ENCODE assay signal across 8 cellular contexts in the genomic region with DNA sequence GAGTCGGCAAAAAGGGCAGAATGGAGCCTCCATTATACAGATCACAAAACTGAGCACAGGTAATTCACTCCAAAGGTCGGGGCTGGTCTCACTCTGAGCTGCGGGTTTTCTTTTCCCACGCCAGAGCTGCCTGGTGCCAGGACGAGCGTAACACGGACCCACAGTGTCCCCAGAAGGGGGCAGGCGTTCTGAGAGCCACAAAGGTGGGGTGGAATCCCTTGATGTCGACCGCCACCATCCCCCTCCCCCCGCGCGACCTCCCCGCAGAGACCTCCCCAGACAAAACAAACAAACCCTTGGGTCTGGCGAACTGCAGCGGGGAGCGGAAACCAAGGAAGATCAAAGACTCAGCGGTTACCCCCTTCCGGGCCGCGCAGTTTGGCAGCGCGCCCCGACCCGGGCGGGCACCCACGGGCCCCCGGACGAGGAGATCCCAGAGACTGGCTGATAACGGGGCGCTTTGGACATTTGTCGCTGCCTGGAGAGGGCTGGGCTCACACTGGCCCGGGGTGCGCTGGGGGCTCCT. TPM values are rescaled to one million over a fixed set of nuclear protein-coding genes. Genes with fewer than 3 reads are reported as not detected.
DNase-seq lines count a peak whose midpoint lies in the region; ATAC-seq and TF ChIP-seq lines count a peak whose summit lies in the region.

No MANE protein-coding gene starts in this region.

- H3K27ac ChIP-seq in mammary epithelial cell (ENCODE audit: insufficient read depth, low read depth, low read length), result no peak overlapping the region
- H3K27ac ChIP-seq in right lobe of liver, result no peak overlapping the region

- peak overlapping the region; percentile 99 for H3K4me2 ChIP-seq in mammary epithelial cell (ENCODE audit: insufficient read depth, low read depth, low read length)

- peaks cover 11% of the 10 kb centered on the region for H3K4me1 Mint-ChIP-seq in WTC11

- intact Hi-C loops in mammary epithelial cell (cut with micrococcal nuclease) (loop anchor here (5.0 to 10.0 kb wide), 2 partner anchors 150 to 197 kb away; partner anchors contain the start of gene CYLD), right lobe of liver (cut with DNase I) (no loop called here), posterior vena cava (cut with DNase I) (no loop called here)

- H3K4me3 Mint-ChIP-seq in WTC11, result peak overlapping the region; percentile 75

- POLR2A ChIA-PET in WTC11 (lab: Charles Lee), result no interaction called here

- TF ChIP-seq POLR2A in right lobe of liver (IDR thresholded peaks at IDR 0.05), result no peak

- H4K20me1 ChIP-seq in mammary epithelial cell (ENCODE audit: insufficient read depth, low read length), result no peaks in the 10 kb centered on the region

- CTCF ChIA-PET in WTC11 (lab: Charles Lee) (interaction anchor here (0.9 to 1.8 kb wide), 10 partner anchors 34 to 259 kb away, joined by 3 to 11 read pairs (median 4); no protein-coding TSS in a partner anchor), mammary epithelial cell (lab: Charles Lee; ENCODE audit: low non-redundant PET) (no interaction called here)

- WGBS in mammary epithelial cell (ENCODE audit: low coverage, missing lambda C conversion rate), result 100% methylated on average over 1 of the region's 34 CpGs
- 11% methylated on average over 7 of the region's 34 CpGs for WGBS in right lobe of liver (ENCODE audit: insufficient coverage, low coverage, low lambda C conversion rate, missing lambda C conversion rate)

- H3K4me3 ChIP-seq in mammary epithelial cell (replicated peaks in 1 of 3; ENCODE audit: insufficient read depth in 1 of 3, low read depth in 2 of 3, low read length in 3 of 3), result peak overlapping the region; percentile 66 to 82 (median 69)
- H3K4me3 ChIP-seq in right lobe of liver, result peak overlapping the region; percentile 62 to 71 (median 69)

- H3K27me3 ChIP-seq in mammary epithelial cell (ENCODE audit: insufficient read depth, low read length) (no peaks in the 10 kb centered on the region), right lobe of liver (no peaks in the 10 kb centered on the region)

- ATAC-seq in WTC11, result peak; percentile 9
- peak; percentile 62 to 81 (median 68) for ATAC-seq in right lobe of liver

- peak overlapping the region; percentile 12 for H3K9ac ChIP-seq in mammary epithelial cell (ENCODE audit: insufficient read depth, low read length)

- H3K27ac Mint-ChIP-seq in WTC11, result no peak overlapping the region

- TF ChIP-seq CTCF in WTC11 (IDR thresholded peaks at IDR 0.05) (no peak), mammary epithelial cell (conservative IDR thresholded peaks at IDR 0.05 in 1 of 2, IDR thresholded peaks at IDR 0.05 in 1 of 2; ENCODE audit: extremely low read depth in 1 of 2, insufficient read depth in 1 of 2, low read depth in 1 of 2, low read length in 2 of 2) (no peak), right lobe of liver (IDR thresholded peaks at IDR 0.05) (peak; percentile 12 to 41 (median 28))

- dilution Hi-C loops in mammary epithelial cell (cut with HindIII; ENCODE audit: low sequenced_read_pairs), result no loop called here

- peak overlapping the region; percentile 89 for H2AFZ ChIP-seq in mammary epithelial cell (ENCODE audit: low read depth, low read length)

- BruUV-seq in mammary epithelial cell (replicated peaks; lab: Mats Ljungman, UMichigan), result no TSS peak

- H3K27me3 Mint-ChIP-seq in WTC11 (ENCODE audit: low read depth), result peaks cover 46% of the 10 kb centered on the region

- in situ Hi-C loops in mammary epithelial cell (cut with MboI; ENCODE audit: low sequenced_read_pairs in 2 of 2), result no loop called here

- peak; percentile 34 for DNase-seq in NCI-H146 (lab: John Stamatoyannopoulos, UW)
- no peak for DNase-seq in NCI-H146 treated with DMSO at 0.1 percent for 48 hours (lab: John Stamatoyannopoulos, UW; ENCODE audit: unreplicated experiment)
- DNase-seq in LoVo (ENCODE audit: low spot score), result peak; percentile 60
- peak; percentile 62 for DNase-seq in WTC11 (ENCODE audit: low spot score)
- DNase-seq in mammary epithelial cell, result no peak
- DNase-seq in right lobe of liver, result peak; percentile 60 to 72 (median 65)
- peak; percentile 65 for DNase-seq in stimulated activated CD8-positive, alpha-beta memory T cell treated with anti-CD3 and anti-CD28 coated beads, Interleukin-12 subunit alpha, Interleukin-12 subunit beta, amount 100 ng/mL, for 1 hour (ENCODE audit: low read depth)
- DNase-seq in posterior vena cava (ENCODE audit: low spot score), result no peak

- H3K36me3 Mint-ChIP-seq in WTC11, result no peaks in the 10 kb centered on the region

- no peaks in the 10 kb centered on the region for H3K79me2 ChIP-seq in mammary epithelial cell (ENCODE audit: insufficient read depth, low read length)

- H3K9me3 ChIP-seq in mammary epithelial cell (replicated peaks; ENCODE audit: insufficient read depth, low read length) (no peaks in the 10 kb centered on the region), right lobe of liver (no peaks in the 10 kb centered on the region)

- peaks cover 4% of the 10 kb centered on the region for H3K4me1 ChIP-seq in mammary epithelial cell (ENCODE audit: insufficient read depth, low read length)
- H3K4me1 ChIP-seq in right lobe of liver, result peaks cover 0 to 3% (median 0%) of the 10 kb centered on the region in 4 donors

- H3K36me3 ChIP-seq in mammary epithelial cell (ENCODE audit: insufficient read depth, low read length) (no peaks in the 10 kb centered on the region), right lobe of liver (no peaks in the 10 kb centered on the region)

- H3K9me3 Mint-ChIP-seq in WTC11, result no peaks in the 10 kb centered on the region

TF ChIP-seq in WTC11, 78 proteins besides CTCF, POLR2A, EP300 and RAD21:
- TF ChIP-seq FOXK1 (CRISPR knock-in tag; IDR thresholded peaks at IDR 0.05) (no peak), GTF2I (CRISPR knock-in tag; conservative IDR thresholded peaks at IDR 0.05) (peak; percentile 86; the same call in 1 of the 2 replicates), ZNF423 (CRISPR knock-in tag; IDR thresholded peaks at IDR 0.05) (peak; percentile 65), NFE2L1 (CRISPR knock-in tag; IDR thresholded peaks at IDR 0.05) (no peak), ZNF138 (CRISPR knock-in tag; conservative IDR thresholded peaks at IDR 0.05) (no peak), ZNF219 (CRISPR knock-in tag; IDR thresholded peaks at IDR 0.05; ENCODE audit: borderline replicate concordance) (no peak), ATF1 (CRISPR knock-in tag; IDR thresholded peaks at IDR 0.05) (no peak), ZNF263 (CRISPR knock-in tag; IDR thresholded peaks at IDR 0.05; ENCODE audit: low read depth) (no peak), GABPB1 (CRISPR knock-in tag; IDR thresholded peaks at IDR 0.05) (peak; percentile 54; the same call in 1 of the 2 replicates), ATF2 (CRISPR knock-in tag; IDR thresholded peaks at IDR 0.05; ENCODE audit: borderline replicate concordance, low read depth) (no peak), JAZF1 (CRISPR knock-in tag; IDR thresholded peaks at IDR 0.05) (no peak)

RNA-seq across cellular contexts. Expression of gene NKD1, which starts 0.8 kb away (rescaled TPM):
- total RNA-seq in WTC11 (2021) (6.0 to 9.3 TPM (median 9.1 TPM) in 3 replicates), mammary epithelial cell (under 1 TPM; under 0.01 to 0.35 TPM), right lobe of liver (1 to 10 TPM in 5 of 6 experiments, under 1 TPM in 1; 0.69 to 2.6 (median 2.1) TPM), posterior vena cava (10 to 100 TPM; 25.7 to 67.6 TPM)
- polyA plus RNA-seq in mammary epithelial cell, result 0.19 TPM
- polyA minus RNA-seq in mammary epithelial cell, result not detected

Comparison
In these comparisons a context has a peak if more than half of its experiments do, and no peak if none do; other contexts are left out.
1. DNase-seq: peak in NCI-H146 (single experiment), LoVo (single experiment), WTC11 (single experiment), right lobe of liver (3 of 3) and stimulated activated CD8-positive, alpha-beta memory T cell treated with anti-CD3 and anti-CD28 coated beads, Interleukin-12 subunit alpha, Interleukin-12 subunit beta, amount 100 ng/mL, for 1 hour (single experiment); none in NCI-H146 treated with DMSO at 0.1 percent for 48 hours (single experiment), mammary epithelial cell (single experiment) and posterior vena cava (single experiment).
2. CTCF ChIP-seq: peak in right lobe of liver (4 of 4); none in WTC11 (single experiment) and mammary epithelial cell (0 of 2).